In the genomic region with DNA sequence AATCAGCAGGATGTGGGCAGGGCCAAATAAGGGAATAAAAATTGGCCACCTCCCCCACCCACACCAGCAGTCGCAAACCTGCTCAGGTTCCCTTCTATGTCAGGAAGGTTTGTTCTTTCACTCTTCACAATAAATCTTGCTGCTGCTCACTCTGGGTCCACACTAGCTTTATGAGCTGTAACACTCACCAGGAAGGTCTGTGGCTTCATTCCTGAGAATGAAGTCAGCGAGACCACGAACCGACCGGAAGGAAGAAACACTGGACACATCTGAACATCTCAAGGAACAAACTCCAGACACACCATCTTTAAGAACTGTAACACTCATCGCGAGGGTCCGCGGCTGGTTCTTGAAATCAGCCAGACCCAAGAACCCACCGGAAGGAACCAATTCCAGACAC, we compare ENCODE assay signal across 13 cellular contexts.
DNase-seq lines count a peak whose midpoint lies in the region; TF ChIP-seq lines count a peak whose summit lies in the region.
"Had no signal": no experiment of that assay in that cellular context is flagged by ENCODE, and none has a peak within 500 bp of the region (broad histone marks: within the 10 kb centered on the region; RNA-seq: fewer than 3 reads in every experiment).

No MANE protein-coding gene starts in this region.

- H3K4me3 ChIP-seq in GM23248 = peak overlapping the region; percentile 20
- H3K4me3 ChIP-seq in SK-N-SH (ENCODE audit: low read depth in 2 of 2, low read length in 1 of 2) = no peak overlapping the region
- no peak overlapping the region for H3K4me3 ChIP-seq in fibroblast of pulmonary artery (replicated peaks; ENCODE audit: low read depth, low read length)
- H3K4me3 ChIP-seq in skeletal muscle satellite cell (ENCODE audit: low read length) = no peak overlapping the region
- no peak overlapping the region for H3K4me3 ChIP-seq in vagina
- H3K4me3 ChIP-seq: adrenal gland, spleen had no signal

- H3K36me3 ChIP-seq in GM23248 (ENCODE audit: low read depth) = no peaks in the 10 kb centered on the region
- H3K36me3 ChIP-seq in SK-N-SH (replicated peaks in 1 of 2; ENCODE audit: control insufficient read depth in 1 of 2, insufficient read depth in 2 of 2, low read length in 1 of 2) = no peaks in the 10 kb centered on the region
- no peaks in the 10 kb centered on the region for H3K36me3 ChIP-seq in skeletal muscle satellite cell (ENCODE audit: insufficient read depth, low read length)
- no peaks in the 10 kb centered on the region for H3K36me3 ChIP-seq in vagina
- H3K36me3 ChIP-seq: adrenal gland, spleen had no signal

- H3K4me1 ChIP-seq in GM23248 (ENCODE audit: insufficient read depth) (peaks cover 44% of the 10 kb centered on the region), SK-N-SH (ENCODE audit: control insufficient read depth in 1 of 2, insufficient read depth in 2 of 2, low read depth in 1 of 2, low read length in 1 of 2) (peaks cover 6 to 31% of the 10 kb centered on the region in 2 experiments; a peak in 3 of 4 replicates), skeletal muscle satellite cell (ENCODE audit: control insufficient read depth, insufficient read depth, low read length) (peaks cover 39% of the 10 kb centered on the region), vagina (no peaks in the 10 kb centered on the region)
- H3K4me1 ChIP-seq: spleen had no signal

- H3K36me3 Mint-ChIP-seq in activated CD4-positive, alpha-beta T cell treated with anti-CD3 and anti-CD28 coated beads, Interleukin-2, amount 10 ng/mL, durations not matched to agents 24 days and 14 days (ENCODE audit: low read depth) = no peaks in the 10 kb centered on the region

- TF ChIP-seq RAD21 in SK-N-SH (IDR thresholded peaks at IDR 0.05; ENCODE audit: low read length) = no peak

- DNase-seq in GM23248 (peak; percentile 85), SK-N-SH (no peak), fibroblast of pulmonary artery (ENCODE audit: low read depth) (peak; percentile 52), cortex of kidney (lab: John Stamatoyannopoulos, UW) (no peak), vagina (ENCODE audit: extremely low spot score in 2 of 2) (no peak), midbrain (lab: John Stamatoyannopoulos, UW) (no peak)
- DNase-seq in activated CD4-positive, alpha-beta T cell treated with anti-CD3 and anti-CD28 coated beads, Interleukin-2, amount 10 ng/mL, durations not matched to agents 24 days and 14 days = no peak
- DNase-seq: adrenal gland; effector CD4-positive, alpha-beta T cell; glutamatergic neuron; spleen had no signal

- H3K79me2 ChIP-seq in GM23248 (ENCODE audit: insufficient read depth) = no peaks in the 10 kb centered on the region
- H3K79me2 ChIP-seq in SK-N-SH (ENCODE audit: insufficient read depth) = no peaks in the 10 kb centered on the region

- CTCF ChIA-PET in SK-N-SH (lab: Yijun Ruan, JAX) = interaction anchor here (1.0 to 1.2 kb wide), 2 partner anchors 24 to 33 kb away, joined by 3 read pairs; no protein-coding TSS in a partner anchor

- H3K4me2 ChIP-seq in GM23248 (ENCODE audit: unreplicated experiment) (peak overlapping the region; percentile 64), SK-N-SH (peak overlapping the region; percentile 44; the same call in 1 of the 2 replicates), skeletal muscle satellite cell (ENCODE audit: low read length) (no peak overlapping the region)

- intact Hi-C loops in activated CD4-positive, alpha-beta T cell treated with anti-CD3 and anti-CD28 coated beads, Interleukin-2, amount 10 ng/mL, durations not matched to agents 24 days and 14 days (cut with micrococcal nuclease) = loop anchor here (5.0 kb wide), 2 partner anchors 42 to 62 kb away; no protein-coding TSS in a partner anchor
- intact Hi-C loops in vagina (cut with DNase I) = no loop called here

- H3K27me3 ChIP-seq in GM23248 (replicated peaks; ENCODE audit: insufficient read depth) = no peaks in the 10 kb centered on the region
- no peaks in the 10 kb centered on the region for H3K27me3 ChIP-seq in SK-N-SH (ENCODE audit: insufficient read depth)
- no peaks in the 10 kb centered on the region for H3K27me3 ChIP-seq in skeletal muscle satellite cell (ENCODE audit: control insufficient read depth, insufficient read depth, low read length)
- no peaks in the 10 kb centered on the region for H3K27me3 ChIP-seq in vagina
- H3K27me3 ChIP-seq: adrenal gland, spleen had no signal

- no peaks in the 10 kb centered on the region for H4K20me1 ChIP-seq in GM23248 (ENCODE audit: insufficient read depth)
- H4K20me1 ChIP-seq in SK-N-SH (ENCODE audit: insufficient read depth) = no peaks in the 10 kb centered on the region

- WGBS in GM23248 (ENCODE audit: low coverage in 1 of 2, low lambda C conversion rate in 2 of 2, missing lambda C conversion rate in 2 of 2), 2 experiments = 44 to 59% methylated on average over 10 of the region's 10 CpGs
- 79% methylated on average over 10 of the region's 10 CpGs for WGBS in SK-N-SH (ENCODE audit: low lambda C conversion rate)

- POLR2A ChIA-PET in SK-N-SH (lab: Yijun Ruan, JAX) = no interaction called here

- H3K9me2 ChIP-seq in GM23248 (ENCODE audit: insufficient read depth) (no peaks in the 10 kb centered on the region), SK-N-SH (no peaks in the 10 kb centered on the region)

- H3K4me3 Mint-ChIP-seq in activated CD4-positive, alpha-beta T cell treated with anti-CD3 and anti-CD28 coated beads, Interleukin-2, amount 10 ng/mL, durations not matched to agents 24 days and 14 days = no peak overlapping the region
- H3K4me3 Mint-ChIP-seq: neural crest cell had no signal

- H3K27me3 Mint-ChIP-seq in activated CD4-positive, alpha-beta T cell treated with anti-CD3 and anti-CD28 coated beads, Interleukin-2, amount 10 ng/mL, durations not matched to agents 24 days and 14 days = no peaks in the 10 kb centered on the region

- peak overlapping the region; percentile 67 for H3K9ac ChIP-seq in GM23248
- H3K9ac ChIP-seq in SK-N-SH = peak overlapping the region; percentile 15; the same call in 1 of the 2 replicates
- peak overlapping the region; percentile 34 for H3K9ac ChIP-seq in skeletal muscle satellite cell (ENCODE audit: low read depth, low read length)

- H3F3A ChIP-seq in GM23248 (ENCODE audit: insufficient read depth) (peaks cover 35% of the 10 kb centered on the region), SK-N-SH (replicated peaks; ENCODE audit: insufficient read depth) (peaks cover 27% of the 10 kb centered on the region)

- H3K27ac Mint-ChIP-seq in activated CD4-positive, alpha-beta T cell treated with anti-CD3 and anti-CD28 coated beads, Interleukin-2, amount 10 ng/mL, durations not matched to agents 24 days and 14 days = no peak overlapping the region

- no peak for TF ChIP-seq POLR2A in vagina (IDR thresholded peaks at IDR 0.05)

- H2AFZ ChIP-seq in GM23248 = peak overlapping the region; percentile 58
- H2AFZ ChIP-seq in SK-N-SH (ENCODE audit: low read depth) = no peak overlapping the region

- H3K4me1 Mint-ChIP-seq in activated CD4-positive, alpha-beta T cell treated with anti-CD3 and anti-CD28 coated beads, Interleukin-2, amount 10 ng/mL, durations not matched to agents 24 days and 14 days = peaks cover 33% of the 10 kb centered on the region

- in situ Hi-C loops in GM23248 (cut with MboI) = no loop called here

- no peak for TF ChIP-seq CTCF in SK-N-SH (IDR thresholded peaks at IDR 0.05)
- TF ChIP-seq CTCF in fibroblast of pulmonary artery (IDR thresholded peaks at IDR 0.05; ENCODE audit: low read length, missing control alignments) = no peak
- TF ChIP-seq CTCF in vagina (IDR thresholded peaks at IDR 0.05) = no peak

- peak; percentile 5 to 80; a peak in 1 of 4 replicates for TF ChIP-seq EP300 in SK-N-SH (IDR thresholded peaks at IDR 0.05; ENCODE audit: borderline replicate concordance in 1 of 2, low read depth in 1 of 2, low read length in 1 of 2)

- peak overlapping the region; percentile 86 for H3K27ac ChIP-seq in GM23248
- peak overlapping the region in 1 of 2 experiments; percentile 80; a peak in 2 of 4 replicates for H3K27ac ChIP-seq in SK-N-SH (ENCODE audit: low read depth in 2 of 2, low read length in 1 of 2)
- no peak overlapping the region for H3K27ac ChIP-seq in vagina
- H3K27ac ChIP-seq: adrenal gland, spleen had no signal

- no peaks in the 10 kb centered on the region for H3K9me3 Mint-ChIP-seq in activated CD4-positive, alpha-beta T cell treated with anti-CD3 and anti-CD28 coated beads, Interleukin-2, amount 10 ng/mL, durations not matched to agents 24 days and 14 days

- H3K9me3 ChIP-seq in GM23248 (ENCODE audit: low read depth) (no peaks in the 10 kb centered on the region), SK-N-SH (no peaks in the 10 kb centered on the region), skeletal muscle satellite cell (replicated peaks; ENCODE audit: low read length) (no peaks in the 10 kb centered on the region), vagina (no peaks in the 10 kb centered on the region)
- H3K9me3 ChIP-seq: adrenal gland, spleen had no signal

TF ChIP-seq in SK-N-SH, 30 proteins besides CTCF, POLR2A, EP300 and RAD21 (continues in another document):
- TF ChIP-seq NRF1 (IDR thresholded peaks at IDR 0.05; ENCODE audit: low read depth, low read length) (no peak), FOXJ3 (CRISPR knock-in tag; IDR thresholded peaks at IDR 0.05) (no peak), MXI1 (IDR thresholded peaks at IDR 0.05; ENCODE audit: low read depth, low read length) (no peak), MEF2A (IDR thresholded peaks at IDR 0.05; ENCODE audit: borderline replicate concordance, low read depth) (no peak), FOXM1 (IDR thresholded peaks at IDR 0.05; ENCODE audit: low read depth) (no peak)
- TF ChIP-seq, protein P1, sequence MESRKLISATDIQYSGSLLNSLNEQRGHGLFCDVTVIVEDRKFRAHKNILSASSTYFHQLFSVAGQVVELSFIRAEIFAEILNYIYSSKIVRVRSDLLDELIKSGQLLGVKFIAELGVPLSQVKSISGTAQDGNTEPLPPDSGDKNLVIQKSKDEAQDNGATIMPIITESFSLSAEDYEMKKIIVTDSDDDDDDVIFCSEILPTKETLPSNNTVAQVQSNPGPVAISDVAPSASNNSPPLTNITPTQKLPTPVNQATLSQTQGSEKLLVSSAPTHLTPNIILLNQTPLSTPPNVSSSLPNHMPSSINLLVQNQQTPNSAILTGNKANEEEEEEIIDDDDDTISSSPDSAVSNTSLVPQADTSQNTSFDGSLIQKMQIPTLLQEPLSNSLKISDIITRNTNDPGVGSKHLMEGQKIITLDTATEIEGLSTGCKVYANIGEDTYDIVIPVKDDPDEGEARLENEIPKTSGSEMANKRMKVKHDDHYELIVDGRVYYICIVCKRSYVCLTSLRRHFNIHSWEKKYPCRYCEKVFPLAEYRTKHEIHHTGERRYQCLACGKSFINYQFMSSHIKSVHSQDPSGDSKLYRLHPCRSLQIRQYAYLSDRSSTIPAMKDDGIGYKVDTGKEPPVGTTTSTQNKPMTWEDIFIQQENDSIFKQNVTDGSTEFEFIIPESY (IDR thresholded peaks at IDR 0.05; ENCODE audit: borderline replicate concordance, low read depth) = no peak

Comparison
In these comparisons a context has a peak if more than half of its experiments do, and no peak if none do; other contexts are left out.
1. DNase-seq: peak in GM23248 (single experiment) and fibroblast of pulmonary artery (single experiment); none in SK-N-SH (single experiment), activated CD4-positive, alpha-beta T cell treated with anti-CD3 and anti-CD28 coated beads, Interleukin-2, amount 10 ng/mL, durations not matched to agents 24 days and 14 days (single experiment), cortex of kidney (single experiment), vagina (0 of 2) and midbrain (single experiment).
2. H3K9ac ChIP-seq: peak in every context shown above with its lines; median percentile 67 in GM23248; 34 in skeletal muscle satellite cell; 15 in SK-N-SH.